ENCODE assay signal across 7 cellular contexts in the genomic region with DNA sequence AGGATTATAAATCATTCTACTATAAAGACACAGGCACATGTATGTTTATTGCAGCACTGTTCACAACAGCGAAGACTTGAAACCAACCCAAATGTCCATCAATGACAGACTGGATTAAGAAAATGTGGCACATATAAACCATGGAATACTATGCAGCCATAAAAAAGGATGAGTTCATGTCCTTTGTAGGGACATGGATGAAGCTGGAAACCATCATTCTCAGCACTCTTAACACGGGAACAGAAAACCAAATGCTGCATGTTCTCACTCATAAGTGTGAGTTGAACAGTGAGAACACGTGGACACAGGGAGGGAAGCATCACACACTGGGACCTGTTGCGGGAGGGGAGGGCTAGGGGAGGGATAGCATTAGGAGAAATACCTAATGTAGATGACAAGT. TPM values are rescaled to one million over a fixed set of nuclear protein-coding genes. Genes with fewer than 3 reads are reported as not detected.
"Had no signal": no experiment of that assay in that cellular context is flagged by ENCODE, and none has a peak within 500 bp of the region (broad histone marks: within the 10 kb centered on the region; RNA-seq: fewer than 3 reads in every experiment).

No MANE protein-coding gene starts in this region.

RNA-seq across cellular contexts. Expression of a gene that starts 42.4 kb away (rescaled TPM):
- total RNA-seq: GM23248, GM23338, H1, H4, H7, H9, HFFc6 had no signal
- polyA plus RNA-seq: GM23248, GM23338, H1 had no signal
